In genomic region chr16:81841709-81842108, GRCh38 we compare ENCODE assay signal across 1 cellular context.
TF ChIP-seq lines count a peak whose summit lies in the region.

No MANE protein-coding gene starts in this region.

TF ChIP-seq in GM12878, 131 proteins besides CTCF, POLR2A, EP300 and RAD21 (continued from another document and continues in another):
- TF ChIP-seq, protein P1, sequence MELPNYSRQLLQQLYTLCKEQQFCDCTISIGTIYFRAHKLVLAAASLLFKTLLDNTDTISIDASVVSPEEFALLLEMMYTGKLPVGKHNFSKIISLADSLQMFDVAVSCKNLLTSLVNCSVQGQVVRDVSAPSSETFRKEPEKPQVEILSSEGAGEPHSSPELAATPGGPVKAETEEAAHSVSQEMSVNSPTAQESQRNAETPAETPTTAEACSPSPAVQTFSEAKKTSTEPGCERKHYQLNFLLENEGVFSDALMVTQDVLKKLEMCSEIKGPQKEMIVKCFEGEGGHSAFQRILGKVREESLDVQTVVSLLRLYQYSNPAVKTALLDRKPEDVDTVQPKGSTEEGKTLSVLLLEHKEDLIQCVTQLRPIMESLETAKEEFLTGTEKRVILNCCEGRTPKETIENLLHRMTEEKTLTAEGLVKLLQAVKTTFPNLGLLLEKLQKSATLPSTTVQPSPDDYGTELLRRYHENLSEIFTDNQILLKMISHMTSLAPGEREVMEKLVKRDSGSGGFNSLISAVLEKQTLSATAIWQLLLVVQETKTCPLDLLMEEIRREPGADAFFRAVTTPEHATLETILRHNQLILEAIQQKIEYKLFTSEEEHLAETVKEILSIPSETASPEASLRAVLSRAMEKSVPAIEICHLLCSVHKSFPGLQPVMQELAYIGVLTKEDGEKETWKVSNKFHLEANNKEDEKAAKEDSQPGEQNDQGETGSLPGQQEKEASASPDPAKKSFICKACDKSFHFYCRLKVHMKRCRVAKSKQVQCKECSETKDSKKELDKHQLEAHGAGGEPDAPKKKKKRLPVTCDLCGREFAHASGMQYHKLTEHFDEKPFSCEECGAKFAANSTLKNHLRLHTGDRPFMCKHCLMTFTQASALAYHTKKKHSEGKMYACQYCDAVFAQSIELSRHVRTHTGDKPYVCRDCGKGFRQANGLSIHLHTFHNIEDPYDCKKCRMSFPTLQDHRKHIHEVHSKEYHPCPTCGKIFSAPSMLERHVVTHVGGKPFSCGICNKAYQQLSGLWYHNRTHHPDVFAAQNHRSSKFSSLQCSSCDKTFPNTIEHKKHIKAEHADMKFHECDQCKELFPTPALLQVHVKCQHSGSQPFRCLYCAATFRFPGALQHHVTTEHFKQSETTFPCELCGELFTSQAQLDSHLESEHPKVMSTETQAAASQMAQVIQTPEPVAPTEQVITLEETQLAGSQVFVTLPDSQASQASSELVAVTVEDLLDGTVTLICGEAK (IDR thresholded peaks at IDR 0.05; ENCODE audit: borderline replicate concordance), result no peak
- TF ChIP-seq PAX5 (IDR thresholded peaks at IDR 0.05; ENCODE audit: borderline replicate concordance, low read depth, low read length) (0 out of 2 replicates have a peak, but pooled peaks have one; percentile 24), RELB (IDR thresholded peaks at IDR 0.05; ENCODE audit: low read depth) (peak; percentile 68), RAD51 (IDR thresholded peaks at IDR 0.05) (peak; percentile 78), GATAD2B (conservative IDR thresholded peaks at IDR 0.05; ENCODE audit: low read depth) (peak; percentile 50), NFYA (IDR thresholded peaks at IDR 0.05; ENCODE audit: borderline replicate concordance, low read depth, low read length) (no peak), BRCA1 (IDR thresholded peaks at IDR 0.05; ENCODE audit: low read depth, low read length) (no peak), HDGF (IDR thresholded peaks at IDR 0.05) (no peak), CREM (IDR thresholded peaks at IDR 0.05; ENCODE audit: low read depth) (no peak; the same call in 1 of the 2 replicates), EED (IDR thresholded peaks at IDR 0.05; ENCODE audit: low read depth) (peak; percentile 23), ZNF274 (IDR thresholded peaks at IDR 0.05; ENCODE audit: insufficient read depth, insufficient read length) (no peak), NR2F1 (conservative IDR thresholded peaks at IDR 0.05) (peak; percentile 69; the same call in 1 of the 2 replicates), BACH1 (IDR thresholded peaks at IDR 0.05; ENCODE audit: borderline replicate concordance) (no peak), ESRRA (IDR thresholded peaks at IDR 0.05; ENCODE audit: low read length) (no peak), ZBTB33 (IDR thresholded peaks at IDR 0.05) (no peak), CBX5 (IDR thresholded peaks at IDR 0.05; ENCODE audit: low read depth) (0 out of 2 replicates have a peak, but pooled peaks have one; percentile 21), TCF12 (IDR thresholded peaks at IDR 0.05; ENCODE audit: low read depth, low read length) (peak; percentile 79; the same call in 1 of the 2 replicates), WRNIP1 (IDR thresholded peaks at IDR 0.05; ENCODE audit: borderline replicate concordance, low read depth, low read length) (no peak), ZNF384 (IDR thresholded peaks at IDR 0.05; ENCODE audit: borderline replicate concordance, low read depth, low read length) (no peak), MYC (IDR thresholded peaks at IDR 0.05; ENCODE audit: insufficient read depth, insufficient read length, insufficient replicate concordance, low read length, severe bottlenecking) (no peak), MEF2B (IDR thresholded peaks at IDR 0.05; ENCODE audit: partially characterized antibody, poor library complexity, severe bottlenecking) (peak; percentile 73), NR2C1 (IDR thresholded peaks at IDR 0.05) (no peak), ZBED1 (IDR thresholded peaks at IDR 0.05; ENCODE audit: borderline replicate concordance) (0 out of 2 replicates have a peak, but pooled peaks have one; percentile 35), ETV6 (conservative IDR thresholded peaks at IDR 0.05 in 1 of 2, IDR thresholded peaks at IDR 0.05 in 1 of 2; ENCODE audit: borderline replicate concordance in 1 of 2, low read depth in 1 of 2) (peak in 1 of 2 experiments; percentile 70; a peak in 2 of 4 replicates), ZNF592 (IDR thresholded peaks at IDR 0.05) (no peak), JUNB (IDR thresholded peaks at IDR 0.05) (peak; percentile 38; the same call in 1 of the 2 replicates), KAT2A (conservative IDR thresholded peaks at IDR 0.05; ENCODE audit: control insufficient read depth, low read depth, low read length) (no peak), FOXK2 (IDR thresholded peaks at IDR 0.05) (no peak), RUNX3 (IDR thresholded peaks at IDR 0.05; ENCODE audit: low read length) (peak; percentile 83), FOS (IDR thresholded peaks at IDR 0.05; ENCODE audit: borderline replicate concordance, extremely low read depth, insufficient read length) (no peak), SRF (IDR thresholded peaks at IDR 0.05; ENCODE audit: low read depth in 2 of 2, low read length in 2 of 2) (no peak), RB1 (IDR thresholded peaks at IDR 0.05; ENCODE audit: borderline replicate concordance) (peak; percentile 11; the same call in 1 of the 2 replicates), HSF1 (IDR thresholded peaks at IDR 0.05; ENCODE audit: low read depth, low read length) (no peak; the same call in 1 of the 2 replicates)
- TF ChIP-seq, protein P2, sequence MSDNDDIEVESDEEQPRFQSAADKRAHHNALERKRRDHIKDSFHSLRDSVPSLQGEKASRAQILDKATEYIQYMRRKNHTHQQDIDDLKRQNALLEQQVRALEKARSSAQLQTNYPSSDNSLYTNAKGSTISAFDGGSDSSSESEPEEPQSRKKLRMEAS (IDR thresholded peaks at IDR 0.05; ENCODE audit: low read depth, low read length), result no peak
- TF ChIP-seq, protein P3, sequence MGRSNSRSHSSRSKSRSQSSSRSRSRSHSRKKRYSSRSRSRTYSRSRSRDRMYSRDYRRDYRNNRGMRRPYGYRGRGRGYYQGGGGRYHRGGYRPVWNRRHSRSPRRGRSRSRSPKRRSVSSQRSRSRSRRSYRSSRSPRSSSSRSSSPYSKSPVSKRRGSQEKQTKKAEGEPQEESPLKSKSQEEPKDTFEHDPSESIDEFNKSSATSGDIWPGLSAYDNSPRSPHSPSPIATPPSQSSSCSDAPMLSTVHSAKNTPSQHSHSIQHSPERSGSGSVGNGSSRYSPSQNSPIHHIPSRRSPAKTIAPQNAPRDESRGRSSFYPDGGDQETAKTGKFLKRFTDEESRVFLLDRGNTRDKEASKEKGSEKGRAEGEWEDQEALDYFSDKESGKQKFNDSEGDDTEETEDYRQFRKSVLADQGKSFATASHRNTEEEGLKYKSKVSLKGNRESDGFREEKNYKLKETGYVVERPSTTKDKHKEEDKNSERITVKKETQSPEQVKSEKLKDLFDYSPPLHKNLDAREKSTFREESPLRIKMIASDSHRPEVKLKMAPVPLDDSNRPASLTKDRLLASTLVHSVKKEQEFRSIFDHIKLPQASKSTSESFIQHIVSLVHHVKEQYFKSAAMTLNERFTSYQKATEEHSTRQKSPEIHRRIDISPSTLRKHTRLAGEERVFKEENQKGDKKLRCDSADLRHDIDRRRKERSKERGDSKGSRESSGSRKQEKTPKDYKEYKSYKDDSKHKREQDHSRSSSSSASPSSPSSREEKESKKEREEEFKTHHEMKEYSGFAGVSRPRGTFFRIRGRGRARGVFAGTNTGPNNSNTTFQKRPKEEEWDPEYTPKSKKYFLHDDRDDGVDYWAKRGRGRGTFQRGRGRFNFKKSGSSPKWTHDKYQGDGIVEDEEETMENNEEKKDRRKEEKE (IDR thresholded peaks at IDR 0.05), result no peak
- TF ChIP-seq, protein P4, sequence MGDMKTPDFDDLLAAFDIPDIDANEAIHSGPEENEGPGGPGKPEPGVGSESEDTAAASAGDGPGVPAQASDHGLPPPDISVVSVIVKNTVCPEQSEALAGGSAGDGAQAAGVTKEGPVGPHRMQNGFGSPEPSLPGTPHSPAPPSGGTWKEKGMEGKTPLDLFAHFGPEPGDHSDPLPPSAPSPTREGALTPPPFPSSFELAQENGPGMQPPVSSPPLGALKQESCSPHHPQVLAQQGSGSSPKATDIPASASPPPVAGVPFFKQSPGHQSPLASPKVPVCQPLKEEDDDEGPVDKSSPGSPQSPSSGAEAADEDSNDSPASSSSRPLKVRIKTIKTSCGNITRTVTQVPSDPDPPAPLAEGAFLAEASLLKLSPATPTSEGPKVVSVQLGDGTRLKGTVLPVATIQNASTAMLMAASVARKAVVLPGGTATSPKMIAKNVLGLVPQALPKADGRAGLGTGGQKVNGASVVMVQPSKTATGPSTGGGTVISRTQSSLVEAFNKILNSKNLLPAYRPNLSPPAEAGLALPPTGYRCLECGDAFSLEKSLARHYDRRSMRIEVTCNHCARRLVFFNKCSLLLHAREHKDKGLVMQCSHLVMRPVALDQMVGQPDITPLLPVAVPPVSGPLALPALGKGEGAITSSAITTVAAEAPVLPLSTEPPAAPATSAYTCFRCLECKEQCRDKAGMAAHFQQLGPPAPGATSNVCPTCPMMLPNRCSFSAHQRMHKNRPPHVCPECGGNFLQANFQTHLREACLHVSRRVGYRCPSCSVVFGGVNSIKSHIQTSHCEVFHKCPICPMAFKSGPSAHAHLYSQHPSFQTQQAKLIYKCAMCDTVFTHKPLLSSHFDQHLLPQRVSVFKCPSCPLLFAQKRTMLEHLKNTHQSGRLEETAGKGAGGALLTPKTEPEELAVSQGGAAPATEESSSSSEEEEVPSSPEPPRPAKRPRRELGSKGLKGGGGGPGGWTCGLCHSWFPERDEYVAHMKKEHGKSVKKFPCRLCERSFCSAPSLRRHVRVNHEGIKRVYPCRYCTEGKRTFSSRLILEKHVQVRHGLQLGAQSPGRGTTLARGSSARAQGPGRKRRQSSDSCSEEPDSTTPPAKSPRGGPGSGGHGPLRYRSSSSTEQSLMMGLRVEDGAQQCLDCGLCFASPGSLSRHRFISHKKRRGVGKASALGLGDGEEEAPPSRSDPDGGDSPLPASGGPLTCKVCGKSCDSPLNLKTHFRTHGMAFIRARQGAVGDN (IDR thresholded peaks at IDR 0.05), result peak; percentile 60; the same call in 1 of the 2 replicates
- TF ChIP-seq, protein P5, sequence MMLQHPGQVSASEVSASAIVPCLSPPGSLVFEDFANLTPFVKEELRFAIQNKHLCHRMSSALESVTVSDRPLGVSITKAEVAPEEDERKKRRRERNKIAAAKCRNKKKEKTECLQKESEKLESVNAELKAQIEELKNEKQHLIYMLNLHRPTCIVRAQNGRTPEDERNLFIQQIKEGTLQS (IDR thresholded peaks at IDR 0.05; ENCODE audit: borderline replicate concordance, extremely low read depth, low read depth, low read length), result no peak
